In genomic region chr14:95482967-95483842, GRCh38 we compare ENCODE assay signal across 9 cellular contexts. TPM values are rescaled to one million over a fixed set of nuclear protein-coding genes. Genes with fewer than 3 reads are reported as not detected.
DNase-seq lines count a peak whose midpoint lies in the region; ATAC-seq and TF ChIP-seq lines count a peak whose summit lies in the region.
"Had no signal": no experiment of that assay in that cellular context is flagged by ENCODE, and none has a peak within 500 bp of the region (broad histone marks: within the 10 kb centered on the region; RNA-seq: fewer than 3 reads in every experiment).

No MANE protein-coding gene starts in this region.

- peak overlapping the region; percentile 48 for H3K27ac ChIP-seq in duodenal mucosa (ENCODE audit: low read depth, low read length)
- H3K27ac ChIP-seq in mucosa of rectum (ENCODE audit: low read depth in 2 of 2, low read length in 2 of 2) = peak overlapping the region; percentile 70 to 74
- H3K27ac ChIP-seq: neutrophil had no signal

- H3K9me3 ChIP-seq in MG63 = no peaks in the 10 kb centered on the region
- no peaks in the 10 kb centered on the region for H3K9me3 ChIP-seq in duodenal mucosa (ENCODE audit: control insufficient read depth in 1 of 2, low read length in 2 of 2)
- H3K9me3 ChIP-seq in mucosa of rectum (ENCODE audit: control insufficient read depth in 2 of 2, low read length in 2 of 2) = no peaks in the 10 kb centered on the region
- H3K9me3 ChIP-seq: neutrophil had no signal

- H3K4me1 ChIP-seq in duodenal mucosa (ENCODE audit: control insufficient read depth in 1 of 2, insufficient read depth in 2 of 2, low read length in 2 of 2) (peaks cover 24 to 32% of the 10 kb centered on the region in 2 donors), mucosa of rectum (ENCODE audit: control insufficient read depth in 2 of 2, insufficient read depth in 2 of 2, low read length in 2 of 2) (peaks cover 34 to 55% of the 10 kb centered on the region in 2 donors)

- DNase-seq in 8988T (peak; percentile 78), MG63 (peak; percentile 86), GM13977 (ENCODE audit: low spot score) (no peak), GM13976 (ENCODE audit: low spot score) (no peak)

- no peaks in the 10 kb centered on the region for H3K36me3 ChIP-seq in MG63
- no peaks in the 10 kb centered on the region for H3K36me3 ChIP-seq in duodenal mucosa (ENCODE audit: control insufficient read depth in 1 of 2, insufficient read depth in 2 of 2, low read length in 2 of 2)
- H3K36me3 ChIP-seq in mucosa of rectum (ENCODE audit: control insufficient read depth in 2 of 2, insufficient read depth in 2 of 2, low read length in 2 of 2) = no peaks in the 10 kb centered on the region

- H3K9ac ChIP-seq in duodenal mucosa (ENCODE audit: low read depth in 1 of 2, low read length in 2 of 2) (peak overlapping the region in 1 of 2 donors; percentile 15), mucosa of rectum (ENCODE audit: low read depth in 1 of 2, low read length in 2 of 2) (peak overlapping the region in 1 of 2 donors; percentile 5)

- H3K27me3 ChIP-seq in MG63 (no peaks in the 10 kb centered on the region), duodenal mucosa (ENCODE audit: control insufficient read depth in 1 of 2, insufficient read depth in 2 of 2, low read length in 2 of 2) (no peaks in the 10 kb centered on the region), mucosa of rectum (ENCODE audit: control insufficient read depth in 2 of 2, insufficient read depth in 2 of 2, low read length in 2 of 2) (no peaks in the 10 kb centered on the region)
- H3K27me3 ChIP-seq: neutrophil had no signal

- ATAC-seq in GM19467 (IDR thresholded peaks at IDR 0.05; ENCODE audit: unreplicated experiment) (no peak), HG02840 (IDR thresholded peaks at IDR 0.05; ENCODE audit: low FRiP score, unreplicated experiment) (no peak)

- H3K4me3 ChIP-seq in MG63 (no peak overlapping the region), duodenal mucosa (ENCODE audit: low read depth in 1 of 2, low read length in 2 of 2) (no peak overlapping the region), mucosa of rectum (ENCODE audit: low read length in 2 of 2) (no peak overlapping the region)

- TF ChIP-seq CTCF in GM13977 (IDR thresholded peaks at IDR 0.05; ENCODE audit: extremely low read depth, insufficient read depth, missing control alignments) (no peak), GM13976 (IDR thresholded peaks at IDR 0.05; ENCODE audit: borderline replicate concordance, control extremely low read depth, extremely low read depth, insufficient read depth, missing control alignments) (no peak)

- in situ Hi-C loops in GM13977 (cut with MboI; ENCODE audit: low pct_unique_long_range_greater_than_20kb, low sequenced_read_pairs, unreplicated experiment) = no loop called here
- in situ Hi-C loops in GM13976 (cut with MboI; ENCODE audit: low sequenced_read_pairs, unreplicated experiment) = no loop called here

RNA-seq across cellular contexts. Expression of gene SYNE3, which starts 33.2 kb away (rescaled TPM):
- 2.8 TPM in 2 replicates for total RNA-seq in MG63 (2014; rRNA removed; shearing (Covaris generic); ENCODE audit: low replicate concordance)

RNA-seq across cellular contexts. Expression of gene GLRX5, which starts 51.6 kb away (rescaled TPM):
- 31.5 and 38.1 TPM in 2 replicates for total RNA-seq in MG63 (2014; rRNA removed; shearing (Covaris generic); ENCODE audit: low replicate concordance)

Comparison
In these comparisons a context has a peak if more than half of its experiments do, and no peak if none do; other contexts are left out.
1. DNase-seq: peak in 8988T (single experiment) and MG63 (single experiment); none in GM13977 (single experiment) and GM13976 (single experiment).